27 cellular contexts compared by ENCODE assay signal in genomic region chr6:156794546-156794945, GRCh38. TPM values are rescaled to one million over a fixed set of nuclear protein-coding genes. Genes with fewer than 3 reads are reported as not detected.
DNase-seq lines count a peak whose midpoint lies in the region; ATAC-seq, FAIRE-seq and TF ChIP-seq lines count a peak whose summit lies in the region.
"Had no signal": no experiment of that assay in that cellular context is flagged by ENCODE, and none has a peak within 500 bp of the region (broad histone marks: within the 10 kb centered on the region; RNA-seq: fewer than 3 reads in every experiment).

No MANE protein-coding gene starts in this region.

- TF ChIP-seq CTCF in astrocyte (IDR thresholded peaks at IDR 0.05; ENCODE audit: insufficient read depth, low read depth, low read length), result no peak
- TF ChIP-seq CTCF in WTC11 (IDR thresholded peaks at IDR 0.05), result no peak

- CTCF ChIA-PET in WTC11 (lab: Charles Lee), result interaction anchor here (0.7 kb wide), 2 partner anchors 59 to 125 kb away, joined by 4 to 5 read pairs; no protein-coding TSS in a partner anchor

- H3K9me3 Mint-ChIP-seq in astrocyte (ENCODE audit: unreplicated experiment), result no peaks in the 10 kb centered on the region
- H3K9me3 Mint-ChIP-seq in natural killer cell treated with Interleukin-12 subunit alpha and Interleukin-12 subunit beta and Interleukin-15 and Interleukin-18, amount 100 ng/mL, for 72 hours, result no peaks in the 10 kb centered on the region
- no peaks in the 10 kb centered on the region for H3K9me3 Mint-ChIP-seq in WTC11
- H3K9me3 Mint-ChIP-seq: activated naive CD4-positive, alpha-beta T cell treated with anti-CD3 and anti-CD28 coated beads, Interleukin-2, amount 10 ng/mL, durations not matched to agents 7 days and 5 days; H9; immature natural killer cell had no signal

- H3K4me1 Mint-ChIP-seq in astrocyte (ENCODE audit: low read depth, unreplicated experiment) (peaks cover 65% of the 10 kb centered on the region), WTC11 (peaks cover 77% of the 10 kb centered on the region)
- peaks cover 53 to 64% of the 10 kb centered on the region in 2 donors for H3K4me1 Mint-ChIP-seq in natural killer cell treated with Interleukin-12 subunit alpha and Interleukin-12 subunit beta and Interleukin-15 and Interleukin-18, amount 100 ng/mL, for 72 hours (ENCODE audit: low read depth in 2 of 2)

- H3K27ac ChIP-seq in BLaER1 treated with 17β-estradiol and CSF1 and Interleukin-3, amounts not matched to agents 10 nM and 100 nM, result no peak overlapping the region
- no peak overlapping the region for H3K27ac ChIP-seq in astrocyte (ENCODE audit: low read depth, low read length)
- H3K27ac ChIP-seq: breast epithelium, colonic mucosa, HL-60, KMS-11, right atrium auricular region, transverse colon had no signal

- H3K4me2 ChIP-seq in BLaER1 treated with 17β-estradiol and CSF1 and Interleukin-3, amounts not matched to agents 10 nM and 100 nM, result peak overlapping the region in 8 of 11 experiments; percentile 5 to 76 (median 14); a peak in 7 of 22 replicates
- no peak overlapping the region for H3K4me2 ChIP-seq in astrocyte (ENCODE audit: low read length)
- H3K4me2 ChIP-seq: KMS-11 had no signal

- H3K9ac ChIP-seq in BLaER1 treated with 17β-estradiol and CSF1 and Interleukin-3, amounts not matched to agents 10 nM and 100 nM, result no peak overlapping the region
- no peak overlapping the region for H3K9ac ChIP-seq in astrocyte (ENCODE audit: low read length)
- H3K9ac ChIP-seq: KMS-11 had no signal

- no peak overlapping the region for H3K4me3 ChIP-seq in BLaER1 treated with 17β-estradiol and CSF1 and Interleukin-3, amounts not matched to agents 10 nM and 100 nM
- no peak overlapping the region for H3K4me3 ChIP-seq in astrocyte (ENCODE audit: insufficient read depth, low read depth, low read length)
- H3K4me3 ChIP-seq: breast epithelium, colonic mucosa, right atrium auricular region had no signal

- no peak for ATAC-seq in natural killer cell treated with Interleukin-12 subunit alpha and Interleukin-12 subunit beta and Interleukin-15 and Interleukin-18, amount 100 ng/mL, for 72 hours
- ATAC-seq in WTC11, result no peak
- no peak for ATAC-seq in activated CD4-positive, CD25-positive, alpha-beta regulatory T cell treated with anti-CD3 and anti-CD28 coated beads, Interleukin-2, amount 50 U/mL, for 24 hours

- H3K79me2 ChIP-seq in astrocyte (ENCODE audit: insufficient read depth, low read length), result peaks cover 100% of the 10 kb centered on the region

- FAIRE-seq in astrocyte (lab: Jason Lieb, UNC), result no peak

- H3K4me1 ChIP-seq in BLaER1 treated with 17β-estradiol and CSF1 and Interleukin-3, amounts not matched to agents 10 nM and 100 nM, result peaks cover 41 to 70% (median 63%) of the 10 kb centered on the region in 10 experiments
- H3K4me1 ChIP-seq in astrocyte (ENCODE audit: insufficient read depth, low read length), result peaks cover 3% of the 10 kb centered on the region
- H3K4me1 ChIP-seq: colonic mucosa had no signal

- DNase-seq in HK-2 (ENCODE audit: unreplicated experiment) (peak; percentile 25), astrocyte (ENCODE audit: low read depth) (no peak), WTC11 (ENCODE audit: low spot score) (no peak), NCI-H1930 (lab: John Stamatoyannopoulos, UW) (no peak), GF-D8 (lab: John Stamatoyannopoulos, UW) (no peak)
- no peak for DNase-seq in natural killer cell treated with Interleukin-12 subunit alpha and Interleukin-12 subunit beta and Interleukin-15 and Interleukin-18, amount 100 ng/mL, for 72 hours (ENCODE audit: low spot score)
- DNase-seq: activated CD4-positive, alpha-beta T cell treated with anti-CD3 and anti-CD28 coated beads, Interleukin-2, amount 50 U/mL, for 1 hour; activated naive CD4-positive, alpha-beta T cell treated with anti-CD3 and anti-CD28 coated beads, Interleukin-2, amount 10 ng/mL, durations not matched to agents 7 days and 5 days; amygdala; colonic mucosa; DMS153; effector CD8-positive, alpha-beta T cell; H9; immature natural killer cell; mesenchymal stem cell; MM.1S; NCI-H1417; NCI-H2029 treated with DMSO at 0.1 percent for 48 hours; NCI-H524 treated with DMSO at 0.1 percent for 48 hours; SHP77 treated with DMSO at 0.1 percent for 48 hours; transverse colon had no signal

- POLR2A ChIA-PET in WTC11 (lab: Charles Lee), result no interaction called here

- H3K36me3 ChIP-seq in BLaER1 treated with 17β-estradiol and CSF1 and Interleukin-3, amounts not matched to agents 10 nM and 100 nM, result peaks cover 0 to 43% (median 23%) of the 10 kb centered on the region in 11 experiments; a peak in 20 of 22 replicates
- no peaks in the 10 kb centered on the region for H3K36me3 ChIP-seq in astrocyte (ENCODE audit: insufficient read depth, low read length)
- H3K36me3 ChIP-seq: breast epithelium, colonic mucosa, right atrium auricular region, transverse colon had no signal

- no peak overlapping the region for H2AFZ ChIP-seq in astrocyte (ENCODE audit: low read depth, low read length)

- H3K27ac Mint-ChIP-seq in astrocyte (ENCODE audit: unreplicated experiment), result peak overlapping the region; percentile 75
- H3K27ac Mint-ChIP-seq in natural killer cell treated with Interleukin-12 subunit alpha and Interleukin-12 subunit beta and Interleukin-15 and Interleukin-18, amount 100 ng/mL, for 72 hours, result peak overlapping the region; percentile 30 to 70
- no peak overlapping the region for H3K27ac Mint-ChIP-seq in WTC11
- H3K27ac Mint-ChIP-seq: activated naive CD4-positive, alpha-beta T cell treated with anti-CD3 and anti-CD28 coated beads, Interleukin-2, amount 10 ng/mL, durations not matched to agents 7 days and 5 days had no signal

- H4K20me1 ChIP-seq in BLaER1 treated with 17β-estradiol and CSF1 and Interleukin-3, amounts not matched to agents 10 nM and 100 nM, result peaks cover 91 to 100% (median 99%) of the 10 kb centered on the region in 11 experiments
- peaks cover 98% of the 10 kb centered on the region for H4K20me1 ChIP-seq in astrocyte (ENCODE audit: insufficient read depth, low read length)

- no peaks in the 10 kb centered on the region for H3K27me3 ChIP-seq in BLaER1 treated with 17β-estradiol and CSF1 and Interleukin-3, amounts not matched to agents 10 nM and 100 nM
- H3K27me3 ChIP-seq in astrocyte (ENCODE audit: insufficient read depth, low read length), result no peaks in the 10 kb centered on the region
- H3K27me3 ChIP-seq: breast epithelium, colonic mucosa, right atrium auricular region, transverse colon had no signal

- no peaks in the 10 kb centered on the region for H3K9me3 ChIP-seq in BLaER1 treated with 17β-estradiol and CSF1 and Interleukin-3, amounts not matched to agents 10 nM and 100 nM (replicated peaks in 1 of 11)
- no peaks in the 10 kb centered on the region for H3K9me3 ChIP-seq in astrocyte (ENCODE audit: insufficient read depth, low read depth, low read length)
- H3K9me3 ChIP-seq: breast epithelium, colonic mucosa, right atrium auricular region, transverse colon had no signal

- H3K27me3 Mint-ChIP-seq in astrocyte (ENCODE audit: low read depth, unreplicated experiment) (no peaks in the 10 kb centered on the region), WTC11 (ENCODE audit: low read depth) (no peaks in the 10 kb centered on the region)
- no peaks in the 10 kb centered on the region for H3K27me3 Mint-ChIP-seq in natural killer cell treated with Interleukin-12 subunit alpha and Interleukin-12 subunit beta and Interleukin-15 and Interleukin-18, amount 100 ng/mL, for 72 hours
- H3K27me3 Mint-ChIP-seq: activated naive CD4-positive, alpha-beta T cell treated with anti-CD3 and anti-CD28 coated beads, Interleukin-2, amount 10 ng/mL, durations not matched to agents 7 days and 5 days had no signal

- H3K4me3 Mint-ChIP-seq in astrocyte (ENCODE audit: unreplicated experiment) (no peak overlapping the region), WTC11 (no peak overlapping the region)
- no peak overlapping the region for H3K4me3 Mint-ChIP-seq in natural killer cell treated with Interleukin-12 subunit alpha and Interleukin-12 subunit beta and Interleukin-15 and Interleukin-18, amount 100 ng/mL, for 72 hours
- H3K4me3 Mint-ChIP-seq: activated naive CD4-positive, alpha-beta T cell treated with anti-CD3 and anti-CD28 coated beads, Interleukin-2, amount 10 ng/mL, durations not matched to agents 7 days and 5 days; immature natural killer cell had no signal

- peaks cover 3% of the 10 kb centered on the region for H3K36me3 Mint-ChIP-seq in astrocyte (ENCODE audit: low read depth, unreplicated experiment)
- H3K36me3 Mint-ChIP-seq in natural killer cell treated with Interleukin-12 subunit alpha and Interleukin-12 subunit beta and Interleukin-15 and Interleukin-18, amount 100 ng/mL, for 72 hours, result no peaks in the 10 kb centered on the region
- no peaks in the 10 kb centered on the region for H3K36me3 Mint-ChIP-seq in WTC11
- H3K36me3 Mint-ChIP-seq: immature natural killer cell had no signal

TF ChIP-seq in WTC11, 78 proteins besides CTCF, POLR2A, EP300 and RAD21 (continues in another document):
- TF ChIP-seq FOXJ3 (CRISPR knock-in tag; IDR thresholded peaks at IDR 0.05; ENCODE audit: borderline replicate concordance), result no peak
- TF ChIP-seq, protein P1, sequence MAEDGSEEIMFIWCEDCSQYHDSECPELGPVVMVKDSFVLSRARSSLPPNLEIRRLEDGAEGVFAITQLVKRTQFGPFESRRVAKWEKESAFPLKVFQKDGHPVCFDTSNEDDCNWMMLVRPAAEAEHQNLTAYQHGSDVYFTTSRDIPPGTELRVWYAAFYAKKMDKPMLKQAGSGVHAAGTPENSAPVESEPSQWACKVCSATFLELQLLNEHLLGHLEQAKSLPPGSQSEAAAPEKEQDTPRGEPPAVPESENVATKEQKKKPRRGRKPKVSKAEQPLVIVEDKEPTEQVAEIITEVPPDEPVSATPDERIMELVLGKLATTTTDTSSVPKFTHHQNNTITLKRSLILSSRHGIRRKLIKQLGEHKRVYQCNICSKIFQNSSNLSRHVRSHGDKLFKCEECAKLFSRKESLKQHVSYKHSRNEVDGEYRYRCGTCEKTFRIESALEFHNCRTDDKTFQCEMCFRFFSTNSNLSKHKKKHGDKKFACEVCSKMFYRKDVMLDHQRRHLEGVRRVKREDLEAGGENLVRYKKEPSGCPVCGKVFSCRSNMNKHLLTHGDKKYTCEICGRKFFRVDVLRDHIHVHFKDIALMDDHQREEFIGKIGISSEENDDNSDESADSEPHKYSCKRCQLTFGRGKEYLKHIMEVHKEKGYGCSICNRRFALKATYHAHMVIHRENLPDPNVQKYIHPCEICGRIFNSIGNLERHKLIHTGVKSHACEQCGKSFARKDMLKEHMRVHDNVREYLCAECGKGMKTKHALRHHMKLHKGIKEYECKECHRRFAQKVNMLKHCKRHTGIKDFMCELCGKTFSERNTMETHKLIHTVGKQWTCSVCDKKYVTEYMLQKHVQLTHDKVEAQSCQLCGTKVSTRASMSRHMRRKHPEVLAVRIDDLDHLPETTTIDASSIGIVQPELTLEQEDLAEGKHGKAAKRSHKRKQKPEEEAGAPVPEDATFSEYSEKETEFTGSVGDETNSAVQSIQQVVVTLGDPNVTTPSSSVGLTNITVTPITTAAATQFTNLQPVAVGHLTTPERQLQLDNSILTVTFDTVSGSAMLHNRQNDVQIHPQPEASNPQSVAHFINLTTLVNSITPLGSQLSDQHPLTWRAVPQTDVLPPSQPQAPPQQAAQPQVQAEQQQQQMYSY (CRISPR knock-in tag; IDR thresholded peaks at IDR 0.05), result no peak

RNA-seq across cellular contexts. Expression of gene ARID1B, which starts 17.4 kb away (rescaled TPM):
- total RNA-seq in astrocyte, result 75.4 and 78.2 TPM in 2 replicates
- 100 to 1,000 TPM in 1 of 2 donors, 10 to 100 TPM in 1; 92.3 to 129 TPM for total RNA-seq in natural killer cell treated with Interleukin-12 subunit alpha and Interleukin-12 subunit beta and Interleukin-15 and Interleukin-18, amount 100 ng/mL, for 72 hours
- total RNA-seq in WTC11 (2021), result 53.8 to 60.3 TPM (median 55.9 TPM) in 3 replicates
